In the genomic region with DNA sequence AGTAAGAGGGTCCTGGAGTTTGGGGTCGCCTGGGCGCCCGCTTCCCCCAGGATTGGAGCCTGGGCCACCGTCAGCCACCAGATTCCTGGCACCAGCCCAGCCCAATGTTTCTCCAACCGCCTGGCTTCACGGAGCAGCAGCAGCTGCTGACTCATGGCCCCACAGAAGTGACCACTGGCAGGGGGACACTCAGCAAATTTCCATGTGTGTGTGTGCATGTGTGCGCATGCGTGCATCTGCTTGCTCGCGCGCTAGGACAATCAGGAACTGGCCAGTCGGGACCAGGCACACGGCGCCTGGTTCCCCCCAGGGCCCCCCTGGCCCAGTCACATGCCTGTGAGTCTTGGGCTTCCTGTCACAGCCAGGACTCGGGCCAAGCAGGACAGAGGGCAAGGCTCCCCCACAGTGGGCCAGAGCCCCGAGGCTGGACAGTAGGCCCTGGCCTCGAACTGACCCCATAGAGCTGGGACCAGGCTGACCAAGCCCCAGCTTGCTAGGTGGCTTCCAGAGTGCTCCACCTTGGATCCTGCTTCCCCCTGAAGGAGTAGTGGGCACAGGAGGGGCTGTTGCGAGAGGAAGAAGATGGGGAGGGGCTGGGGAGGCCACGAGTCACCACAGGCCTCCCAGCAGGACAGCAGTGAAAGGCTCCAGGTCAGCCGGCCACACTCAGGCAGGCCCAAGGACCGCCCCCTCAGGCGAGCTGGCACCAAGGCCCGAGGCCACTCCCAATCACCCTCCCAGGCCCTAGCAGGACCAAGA, we compare ENCODE assay signal across 9 cellular contexts. TPM values are rescaled to one million over a fixed set of nuclear protein-coding genes. Genes with fewer than 3 reads are reported as not detected.
DNase-seq lines count a peak whose midpoint lies in the region; ATAC-seq and TF ChIP-seq lines count a peak whose summit lies in the region.
"Had no signal": no experiment of that assay in that cellular context is flagged by ENCODE, and none has a peak within 500 bp of the region (broad histone marks: within the 10 kb centered on the region; RNA-seq: fewer than 3 reads in every experiment).

No MANE protein-coding gene starts in this region.

- H2AK9ac ChIP-seq in IMR-90 (replicated peaks; ENCODE audit: low read depth, low read length, poor library complexity): peak overlapping the region; percentile 70

- H3K4me3 Mint-ChIP-seq in dendritic cell treated with granulocyte-macrophage colony-stimulating factor and Interleukin-4, amounts not matched to agents 40 ng/mL and 50 ng/mL, for 4 days: peak overlapping the region; percentile 84
- no peak overlapping the region for H3K4me3 Mint-ChIP-seq in activated T-helper 1 cell treated with anti-CD3 and anti-CD28 coated beads, Interleukin-12 subunit alpha, Interleukin-12 subunit beta, Interleukin-2, Interleukin-4 antibody, amounts not matched to agents 30 ng/mL and 10 ng/mL and 1 ng/mL, durations not matched to agents 14 hours and 24 hours and 36 hours

- H3K79me1 ChIP-seq in IMR-90 (ENCODE audit: low read depth in 1 of 2, low read length in 2 of 2): peaks cover 0 to 37% of the 10 kb centered on the region in 2 experiments; a peak in 3 of 4 replicates

- H3K9me1 ChIP-seq in IMR-90 (ENCODE audit: insufficient read depth, low read length): no peaks in the 10 kb centered on the region; the same call in 1 of the 2 replicates

- peaks cover 76% of the 10 kb centered on the region for H3K36me3 Mint-ChIP-seq in dendritic cell treated with granulocyte-macrophage colony-stimulating factor and Interleukin-4, amounts not matched to agents 40 ng/mL and 50 ng/mL, for 4 days (ENCODE audit: low read depth)
- H3K36me3 Mint-ChIP-seq in activated T-helper 1 cell treated with anti-CD3 and anti-CD28 coated beads, Interleukin-12 subunit alpha, Interleukin-12 subunit beta, Interleukin-2, Interleukin-4 antibody, amounts not matched to agents 30 ng/mL and 10 ng/mL and 1 ng/mL, durations not matched to agents 14 hours and 24 hours and 36 hours (ENCODE audit: low read depth): peaks cover 7% of the 10 kb centered on the region

- no peaks in the 10 kb centered on the region for H3K27me3 Mint-ChIP-seq in dendritic cell treated with granulocyte-macrophage colony-stimulating factor and Interleukin-4, amounts not matched to agents 40 ng/mL and 50 ng/mL, for 4 days
- H3K27me3 Mint-ChIP-seq in activated T-helper 1 cell treated with anti-CD3 and anti-CD28 coated beads, Interleukin-12 subunit alpha, Interleukin-12 subunit beta, Interleukin-2, Interleukin-4 antibody, amounts not matched to agents 30 ng/mL and 10 ng/mL and 1 ng/mL, durations not matched to agents 14 hours and 24 hours and 36 hours (ENCODE audit: insufficient read depth): no peaks in the 10 kb centered on the region

- H2AK5ac ChIP-seq in IMR-90 (ENCODE audit: low read depth, low read length): peak overlapping the region; percentile 50; the same call in 1 of the 2 replicates

- H2BK120ac ChIP-seq in IMR-90 (ENCODE audit: low read depth, low read length): no peak overlapping the region

- no peaks in the 10 kb centered on the region for H3K9me3 Mint-ChIP-seq in dendritic cell treated with granulocyte-macrophage colony-stimulating factor and Interleukin-4, amounts not matched to agents 40 ng/mL and 50 ng/mL, for 4 days
- H3K9me3 Mint-ChIP-seq in activated T-helper 1 cell treated with anti-CD3 and anti-CD28 coated beads, Interleukin-12 subunit alpha, Interleukin-12 subunit beta, Interleukin-2, Interleukin-4 antibody, amounts not matched to agents 30 ng/mL and 10 ng/mL and 1 ng/mL, durations not matched to agents 14 hours and 24 hours and 36 hours: no peaks in the 10 kb centered on the region

- peaks cover 79% of the 10 kb centered on the region for H3K4me1 Mint-ChIP-seq in dendritic cell treated with granulocyte-macrophage colony-stimulating factor and Interleukin-4, amounts not matched to agents 40 ng/mL and 50 ng/mL, for 4 days (ENCODE audit: low read depth)
- H3K4me1 Mint-ChIP-seq in activated T-helper 1 cell treated with anti-CD3 and anti-CD28 coated beads, Interleukin-12 subunit alpha, Interleukin-12 subunit beta, Interleukin-2, Interleukin-4 antibody, amounts not matched to agents 30 ng/mL and 10 ng/mL and 1 ng/mL, durations not matched to agents 14 hours and 24 hours and 36 hours (ENCODE audit: low read depth): peaks cover 43% of the 10 kb centered on the region

- CTCF ChIA-PET in IMR-90 (lab: Yijun Ruan, JAX): no interaction called here

- H3K27ac ChIP-seq in IMR-90 (ENCODE audit: insufficient read depth, low read length): peak overlapping the region; percentile 35; the same call in 1 of the 2 replicates
- peak overlapping the region; percentile 88 for H3K27ac ChIP-seq in suprapubic skin

- no peak overlapping the region for H2BK15ac ChIP-seq in IMR-90 (ENCODE audit: low read depth, low read length)

- in situ Hi-C loops in IMR-90 (cut with MboI; ENCODE audit: low sequenced_read_pairs): no loop called here

- H3K14ac ChIP-seq in IMR-90 (replicated peaks; ENCODE audit: low read depth, low read length): no peak overlapping the region

- DNase-seq in IMR-90: peak; percentile 52
- peak; percentile 77 to 95 for DNase-seq in lower leg skin (ENCODE audit: low spot score in 2 of 2)
- peak in 1 of 2 donors; percentile 88 for DNase-seq in suprapubic skin (ENCODE audit: low spot score in 2 of 2)
- DNase-seq in NCI-H524 (lab: John Stamatoyannopoulos, UW): no peak
- no peak for DNase-seq in activated T-helper 1 cell treated with anti-CD3 and anti-CD28 coated beads, Interleukin-12 subunit alpha, Interleukin-12 subunit beta, Interleukin-2, Interleukin-4 antibody, amounts not matched to agents 30 ng/mL and 10 ng/mL and 1 ng/mL, durations not matched to agents 14 hours and 24 hours and 36 hours (ENCODE audit: low spot score)
- DNase-seq: NCI-H1436 treated with DMSO at 0.1 percent for 48 hours had no signal

- H3K27ac Mint-ChIP-seq in dendritic cell treated with granulocyte-macrophage colony-stimulating factor and Interleukin-4, amounts not matched to agents 40 ng/mL and 50 ng/mL, for 4 days: peak overlapping the region; percentile 96
- no peak overlapping the region for H3K27ac Mint-ChIP-seq in activated T-helper 1 cell treated with anti-CD3 and anti-CD28 coated beads, Interleukin-12 subunit alpha, Interleukin-12 subunit beta, Interleukin-2, Interleukin-4 antibody, amounts not matched to agents 30 ng/mL and 10 ng/mL and 1 ng/mL, durations not matched to agents 14 hours and 24 hours and 36 hours

- peak overlapping the region; percentile 34 for H4K91ac ChIP-seq in IMR-90 (ENCODE audit: insufficient read depth, low read depth, low read length)

- TF ChIP-seq CTCF in IMR-90 (conservative IDR thresholded peaks at IDR 0.05; ENCODE audit: low read depth, low read length) (no peak), lower leg skin (IDR thresholded peaks at IDR 0.05) (no peak), suprapubic skin (IDR thresholded peaks at IDR 0.05) (no peak)

- BruUV-seq in IMR-90 (replicated peaks; lab: Mats Ljungman, UMichigan): no TSS peak

- WGBS in IMR-90 (ENCODE audit: extremely low coverage in 2 of 2, insufficient read length in 1 of 2), 2 experiments: 78% methylated on average over 13 of the region's 23 CpGs; no CpG with 5 or more reads in 1 of the 2 experiments
- 63 to 66% methylated on average over 15 to 20 of the region's 23 CpGs for WGBS in lower leg skin, 2 donors
- WGBS in suprapubic skin: 47% methylated on average over 5 of the region's 23 CpGs

- peaks cover 32% of the 10 kb centered on the region; the same call in 1 of the 2 replicates for H3K36me3 ChIP-seq in IMR-90 (ENCODE audit: control insufficient read depth, insufficient read depth, low read length)
- peaks cover 59% of the 10 kb centered on the region for H3K36me3 ChIP-seq in suprapubic skin

- peak overlapping the region; percentile 50 for H2BK5ac ChIP-seq in IMR-90 (ENCODE audit: low read depth, low read length, poor library complexity, severe bottlenecking)

- peaks cover 23% of the 10 kb centered on the region for H3K4me1 ChIP-seq in IMR-90 (ENCODE audit: control insufficient read depth, insufficient read depth, low read length)
- peaks cover 80% of the 10 kb centered on the region for H3K4me1 ChIP-seq in suprapubic skin

- TF ChIP-seq POLR2A in IMR-90 (IDR thresholded peaks at IDR 0.05; ENCODE audit: low read depth, low read length) (no peak), lower leg skin (IDR thresholded peaks at IDR 0.05) (no peak), suprapubic skin (IDR thresholded peaks at IDR 0.05) (no peak)

- 0 out of 2 replicates have a peak overlapping the region, but pooled peaks have one; percentile 5 for H4K5ac ChIP-seq in IMR-90 (ENCODE audit: low read depth, low read length)

- H3K4ac ChIP-seq in IMR-90 (ENCODE audit: low read depth, low read length): peak overlapping the region; percentile 36; the same call in 1 of the 2 replicates

- no peak overlapping the region for H3K23ac ChIP-seq in IMR-90 (ENCODE audit: low read depth, low read length)

- no peak; the same call in 1 of the 2 replicates for ATAC-seq in IMR-90 (ENCODE audit: low read depth)
- ATAC-seq in HG03159 (IDR thresholded peaks at IDR 0.05; ENCODE audit: unreplicated experiment): no peak
- no peak for ATAC-seq in GM21723 (IDR thresholded peaks at IDR 0.05; ENCODE audit: unreplicated experiment)

- H3K4me3 ChIP-seq in IMR-90 (ENCODE audit: insufficient read depth, low read depth, low read length) (no peak overlapping the region), lower leg skin (ENCODE audit: low read depth, poor library complexity, severe bottlenecking) (no peak overlapping the region), suprapubic skin (peak overlapping the region; percentile 74)

- peaks cover 14% of the 10 kb centered on the region for H4K20me1 ChIP-seq in IMR-90 (ENCODE audit: insufficient read depth, low read length)

- no peak overlapping the region for H3K18ac ChIP-seq in IMR-90 (ENCODE audit: low read depth, low read length)

- H3K56ac ChIP-seq in IMR-90 (ENCODE audit: extremely low read depth, insufficient read depth, low read length): no peak overlapping the region

- intact Hi-C loops in IMR-90 (cut with micrococcal nuclease) (no loop called here), lower leg skin (cut with DNase I; ENCODE audit: low total_unique reads) (no loop called here)
- intact Hi-C loops in dendritic cell treated with granulocyte-macrophage colony-stimulating factor and Interleukin-4, amounts not matched to agents 40 ng/mL and 50 ng/mL, for 4 days (cut with micrococcal nuclease): loop anchor here (5.0 kb wide), 1 partner anchor 507 kb away; no protein-coding TSS in a partner anchor
- intact Hi-C loops in activated T-helper 1 cell treated with anti-CD3 and anti-CD28 coated beads, Interleukin-12 subunit alpha, Interleukin-12 subunit beta, Interleukin-2, Interleukin-4 antibody, amounts not matched to agents 30 ng/mL and 10 ng/mL and 1 ng/mL, durations not matched to agents 14 hours and 24 hours and 36 hours (cut with micrococcal nuclease): loop anchor here (5.0 kb wide), 1 partner anchor 373 kb away; the partner anchor contains the start of gene BRSK2

- TF ChIP-seq RAD21 in IMR-90 (IDR thresholded peaks at IDR 0.05; ENCODE audit: low read length): no peak

- dilution Hi-C loops in IMR-90 (cut with HindIII; ENCODE audit: low sequenced_read_pairs, unreplicated experiment): no loop called here

- H3K4me2 ChIP-seq in IMR-90 (ENCODE audit: low read depth, low read length): peak overlapping the region; percentile 8; the same call in 1 of the 2 replicates

- POLR2A ChIA-PET in IMR-90 (lab: Charles Lee; ENCODE audit: unreplicated experiment): no interaction called here

- H2AFZ ChIP-seq in IMR-90 (replicated peaks; ENCODE audit: low read length, poor library complexity): peak overlapping the region; percentile 53

- no peak overlapping the region for H2BK20ac ChIP-seq in IMR-90 (ENCODE audit: low read depth, low read length)

- no peak for TF ChIP-seq EP300 in suprapubic skin (IDR thresholded peaks at IDR 0.05)

- H4K8ac ChIP-seq in IMR-90 (ENCODE audit: low read depth in 2 of 2, low read length in 2 of 2): peak overlapping the region in 1 of 2 experiments; percentile 19; a peak in 2 of 4 replicates

- H3K9ac ChIP-seq in IMR-90 (ENCODE audit: low read depth, low read length): no peak overlapping the region

- no peaks in the 10 kb centered on the region for H3K9me3 ChIP-seq in IMR-90 (ENCODE audit: control insufficient read depth, insufficient read depth, low read length)
- no peaks in the 10 kb centered on the region for H3K9me3 ChIP-seq in suprapubic skin

- H3K27me3 ChIP-seq in IMR-90 (ENCODE audit: control insufficient read depth, insufficient read depth, low read length) (no peaks in the 10 kb centered on the region), suprapubic skin (no peaks in the 10 kb centered on the region)

RNA-seq across cellular contexts. Expression of gene CTSD, which starts 3.2 kb away (rescaled TPM):
- total RNA-seq in IMR-90 (2012; rRNA removed) (38.3 and 39.8 TPM in 2 replicates), lower leg skin (100 to 1,000 TPM; 573 to 913 (median 707) TPM), suprapubic skin (100 to 1,000 TPM; 319 to 596 (median 469) TPM)
- polyA plus RNA-seq in IMR-90 (2012; rRNA removed): 151 and 166 TPM in 2 replicates
- polyA plus RNA-seq in IMR-90 (2012; cell fraction: cytosol; rRNA removed): 140 and 321 TPM in 2 replicates
- polyA plus RNA-seq in IMR-90 (2012; cell fraction: nucleus; rRNA removed; ENCODE audit: low replicate concordance): 89.3 and 187 TPM in 2 replicates
- total RNA-seq in activated T-helper 1 cell treated with anti-CD3 and anti-CD28 coated beads, Interleukin-12 subunit alpha, Interleukin-12 subunit beta, Interleukin-2, Interleukin-4 antibody, amounts not matched to agents 30 ng/mL and 10 ng/mL and 1 ng/mL, durations not matched to agents 14 hours and 24 hours and 36 hours: 84.2 and 92.1 TPM in 2 replicates

RNA-seq across cellular contexts. Expression of gene IFITM10, which starts 10.1 kb away (rescaled TPM):
- under 0.01 and 0.18 TPM in 2 replicates for total RNA-seq in IMR-90 (2012; rRNA removed)
- polyA plus RNA-seq in IMR-90 (2012; rRNA removed): 0.15 and 0.59 TPM in 2 replicates
- polyA plus RNA-seq in IMR-90 (2012; cell fraction: cytosol; rRNA removed): 0.08 and 0.32 TPM in 2 replicates
- polyA plus RNA-seq in IMR-90 (2012; cell fraction: nucleus; rRNA removed; ENCODE audit: low replicate concordance): 0.68 and 1.2 TPM in 2 replicates
- total RNA-seq in lower leg skin: 10 to 100 TPM in 1 of 4 donors, 1 to 10 TPM in 3; 2.5 to 13.7 (median 6.3) TPM
- 1 to 10 TPM; 2.6 to 7.6 (median 6.9) TPM for total RNA-seq in suprapubic skin
- total RNA-seq in activated T-helper 1 cell treated with anti-CD3 and anti-CD28 coated beads, Interleukin-12 subunit alpha, Interleukin-12 subunit beta, Interleukin-2, Interleukin-4 antibody, amounts not matched to agents 30 ng/mL and 10 ng/mL and 1 ng/mL, durations not matched to agents 14 hours and 24 hours and 36 hours: 0.32 and 0.52 TPM in 2 replicates

Comparison
In these comparisons a context has a peak if more than half of its experiments do, and no peak if none do; other contexts are left out.
1. DNase-seq: peak in IMR-90 (single experiment) and lower leg skin (2 of 2); none in NCI-H524 (0 of 2) and activated T-helper 1 cell treated with anti-CD3 and anti-CD28 coated beads, Interleukin-12 subunit alpha, Interleukin-12 subunit beta, Interleukin-2, Interleukin-4 antibody, amounts not matched to agents 30 ng/mL and 10 ng/mL and 1 ng/mL, durations not matched to agents 14 hours and 24 hours and 36 hours (single experiment).
2. intact Hi-C loops: an anchor here in dendritic cell treated with granulocyte-macrophage colony-stimulating factor and Interleukin-4, amounts not matched to agents 40 ng/mL and 50 ng/mL, for 4 days (5.0 kb wide) and activated T-helper 1 cell treated with anti-CD3 and anti-CD28 coated beads, Interleukin-12 subunit alpha, Interleukin-12 subunit beta, Interleukin-2, Interleukin-4 antibody, amounts not matched to agents 30 ng/mL and 10 ng/mL and 1 ng/mL, durations not matched to agents 14 hours and 24 hours and 36 hours (5.0 kb wide); none called in IMR-90 and lower leg skin.